Comparison of ENCODE assay signal across 20 cellular contexts in the genomic region with DNA sequence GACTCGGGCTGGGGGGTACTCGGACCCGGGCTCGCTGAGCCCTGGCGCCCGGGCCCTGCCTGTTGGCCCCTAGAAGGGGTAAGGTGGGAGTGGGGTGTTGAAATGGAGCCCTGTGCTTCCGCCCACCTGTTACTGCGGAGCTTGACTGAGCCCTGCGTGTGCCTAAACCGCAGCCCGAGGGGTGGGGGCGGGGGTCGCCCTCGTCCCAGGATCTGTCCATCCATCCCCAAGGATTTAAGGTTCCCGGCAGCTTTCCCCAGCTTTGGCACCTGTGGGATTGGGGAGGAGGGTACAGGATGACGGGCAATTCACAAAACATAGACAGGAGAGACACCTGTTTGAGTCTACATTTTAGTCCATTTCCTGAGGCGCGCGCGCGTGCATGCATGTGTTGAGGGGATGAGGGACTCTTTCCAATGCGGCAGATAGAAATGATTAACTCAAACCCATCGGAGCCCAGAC. TPM values are rescaled to one million over a fixed set of nuclear protein-coding genes. Genes with fewer than 3 reads are reported as not detected.
DNase-seq lines count a peak whose midpoint lies in the region; ATAC-seq, FAIRE-seq and TF ChIP-seq lines count a peak whose summit lies in the region.
"Had no signal": no experiment of that assay in that cellular context is flagged by ENCODE, and none has a peak within 500 bp of the region (broad histone marks: within the 10 kb centered on the region; RNA-seq: fewer than 3 reads in every experiment).

No MANE protein-coding gene starts in this region.

- no peaks in the 10 kb centered on the region for H3K36me3 Mint-ChIP-seq in activated CD4-positive, alpha-beta memory T cell treated with anti-CD3 and anti-CD28 coated beads, Interleukin-2, amount 10 ng/mL, durations not matched to agents 7 days and 5 days (ENCODE audit: low read depth)
- H3K36me3 Mint-ChIP-seq: activated naive CD4-positive, alpha-beta T cell treated with anti-CD3 and anti-CD28 coated beads, Interleukin-2, amount 50 U/mL, for 24 hours; memory B cell; stimulated activated effector memory CD8-positive, alpha-beta T cell treated with anti-CD3 and anti-CD28 coated beads, Interleukin-12 subunit alpha, Interleukin-12 subunit beta, amount 100 ng/mL, for 72 hours had no signal

- CTCF ChIA-PET in A549 (lab: Yijun Ruan, JAX), result interaction anchor here (0.8 kb wide), 1 partner anchor 11 kb away, joined by 4 read pairs; no protein-coding TSS in a partner anchor
- CTCF ChIA-PET in activated CD4-positive, alpha-beta memory T cell treated with anti-CD3 and anti-CD28 coated beads, Interleukin-2, amount 10 ng/mL, durations not matched to agents 7 days and 5 days (lab: Charles Lee), result no interaction called here

- no peak for TF ChIP-seq POLR2A in A549 (IDR thresholded peaks at IDR 0.05; ENCODE audit: low read length)

- peaks cover 23% of the 10 kb centered on the region for H3K27me3 Mint-ChIP-seq in activated CD4-positive, alpha-beta memory T cell treated with anti-CD3 and anti-CD28 coated beads, Interleukin-2, amount 10 ng/mL, durations not matched to agents 7 days and 5 days

- H3K4me1 Mint-ChIP-seq in activated CD4-positive, alpha-beta memory T cell treated with anti-CD3 and anti-CD28 coated beads, Interleukin-2, amount 10 ng/mL, durations not matched to agents 7 days and 5 days, result no peaks in the 10 kb centered on the region
- H3K4me1 Mint-ChIP-seq: activated naive CD4-positive, alpha-beta T cell treated with anti-CD3 and anti-CD28 coated beads, Interleukin-2, amount 50 U/mL, for 24 hours; memory B cell; stimulated activated effector memory CD8-positive, alpha-beta T cell treated with anti-CD3 and anti-CD28 coated beads, Interleukin-12 subunit alpha, Interleukin-12 subunit beta, amount 100 ng/mL, for 72 hours had no signal

- H3K27me3 ChIP-seq in HUES48 (ENCODE audit: control insufficient read depth, insufficient read depth, low read length), result peaks cover 20% of the 10 kb centered on the region
- H3K27me3 ChIP-seq: ovary had no signal

- no peak for FAIRE-seq in A549 (lab: Jason Lieb, UNC)
- FAIRE-seq: G401.6, GM12891, small intestine had no signal

- H3K4me2 ChIP-seq in A549, result peak overlapping the region; percentile 75

- no peak overlapping the region for H3K4me3 Mint-ChIP-seq in activated CD4-positive, alpha-beta memory T cell treated with anti-CD3 and anti-CD28 coated beads, Interleukin-2, amount 10 ng/mL, durations not matched to agents 7 days and 5 days
- H3K4me3 Mint-ChIP-seq: activated naive CD4-positive, alpha-beta T cell treated with anti-CD3 and anti-CD28 coated beads, Interleukin-2, amount 50 U/mL, for 24 hours; memory B cell; stimulated activated effector memory CD8-positive, alpha-beta T cell treated with anti-CD3 and anti-CD28 coated beads, Interleukin-12 subunit alpha, Interleukin-12 subunit beta, amount 100 ng/mL, for 72 hours; T-helper 1 cell treated with Interleukin-12 subunit alpha and Interleukin-12 subunit beta and Interleukin-4 antibody, amounts not matched to agents 30 μg/mL and 1 μg/mL, for 36 hours had no signal

- no peak for TF ChIP-seq EP300 in A549 (IDR thresholded peaks at IDR 0.05)

- no peak for TF ChIP-seq RAD21 in A549 (conservative IDR thresholded peaks at IDR 0.05 in 1 of 2, IDR thresholded peaks at IDR 0.05 in 1 of 2)

- H3K27ac ChIP-seq in A549 (peak overlapping the region in 1 of 2 experiments; percentile 53; a peak in 2 of 6 replicates), HUES48 (ENCODE audit: low read depth, low read length) (no peak overlapping the region), mesodermal cell (ENCODE audit: low read depth, low read length, severe bottlenecking) (no peak overlapping the region)
- H3K27ac ChIP-seq: ovary, upper lobe of left lung had no signal

- H3K36me3 ChIP-seq in HUES48 (ENCODE audit: control insufficient read depth, insufficient read depth, low read length), result peaks cover 3% of the 10 kb centered on the region; the same call in 1 of the 2 replicates
- no peaks in the 10 kb centered on the region for H3K36me3 ChIP-seq in mesodermal cell (ENCODE audit: control insufficient read depth, insufficient read depth, low read length)
- H3K36me3 ChIP-seq: ovary, upper lobe of left lung had no signal

- no peak overlapping the region for H3K9ac ChIP-seq in HUES48 (ENCODE audit: low read depth, low read length)

- H3K4me3 ChIP-seq in A549, result peak overlapping the region; percentile 37; the same call in 2 of the 3 replicates
- peak overlapping the region; percentile 63 for H3K4me3 ChIP-seq in HUES48 (ENCODE audit: low read depth, low read length)
- H3K4me3 ChIP-seq in astrocyte of the spinal cord (ENCODE audit: low read depth, low read length), result peak overlapping the region; percentile 23
- peak overlapping the region; percentile 35 for H3K4me3 ChIP-seq in mesodermal cell (ENCODE audit: extremely low read depth, insufficient read depth, low read length, poor library complexity, severe bottlenecking)
- H3K4me3 ChIP-seq: ovary, upper lobe of left lung had no signal

- no peak overlapping the region for H3K27ac Mint-ChIP-seq in activated CD4-positive, alpha-beta memory T cell treated with anti-CD3 and anti-CD28 coated beads, Interleukin-2, amount 10 ng/mL, durations not matched to agents 7 days and 5 days
- H3K27ac Mint-ChIP-seq: activated naive CD4-positive, alpha-beta T cell treated with anti-CD3 and anti-CD28 coated beads, Interleukin-2, amount 50 U/mL, for 24 hours; memory B cell; stimulated activated effector memory CD8-positive, alpha-beta T cell treated with anti-CD3 and anti-CD28 coated beads, Interleukin-12 subunit alpha, Interleukin-12 subunit beta, amount 100 ng/mL, for 72 hours; T-helper 1 cell treated with Interleukin-12 subunit alpha and Interleukin-12 subunit beta and Interleukin-4 antibody, amounts not matched to agents 30 μg/mL and 1 μg/mL, for 36 hours had no signal

- ATAC-seq in A549, result no peak
- ATAC-seq in HG03378 (IDR thresholded peaks at IDR 0.05; ENCODE audit: unreplicated experiment), result no peak
- ATAC-seq in HG03439 (IDR thresholded peaks at IDR 0.05; ENCODE audit: unreplicated experiment), result no peak
- ATAC-seq: Right ventricle myocardium inferior; stimulated activated effector memory CD8-positive, alpha-beta T cell treated with anti-CD3 and anti-CD28 coated beads, Interleukin-12 subunit alpha, Interleukin-12 subunit beta, amount 100 ng/mL, for 72 hours had no signal

- TF ChIP-seq CTCF in A549 (IDR thresholded peaks at IDR 0.05) (no peak), astrocyte of the spinal cord (IDR thresholded peaks at IDR 0.05; ENCODE audit: low read depth, low read length) (no peak)

- POLR2A ChIA-PET in A549 (lab: Yijun Ruan, JAX), result no interaction called here
- POLR2A ChIA-PET in activated CD4-positive, alpha-beta memory T cell treated with anti-CD3 and anti-CD28 coated beads, Interleukin-2, amount 10 ng/mL, durations not matched to agents 7 days and 5 days (lab: Charles Lee), result no interaction called here

- DNase-seq in A549 (ENCODE audit: low read depth in 1 of 2, low spot score in 1 of 2) (no peak), astrocyte of the spinal cord (ENCODE audit: low read depth, low spot score) (no peak), hepatic stellate cell (ENCODE audit: low spot score) (no peak)
- no peak for DNase-seq in activated CD4-positive, alpha-beta memory T cell treated with anti-CD3 and anti-CD28 coated beads, Interleukin-2, amount 10 ng/mL, durations not matched to agents 7 days and 5 days
- DNase-seq: effector memory CD4-positive, alpha-beta T cell; GOT3; ovary had no signal

- in situ Hi-C loops in astrocyte of the spinal cord (cut with HindIII; ENCODE audit: low sequenced_read_pairs), result no loop called here

- WGBS in A549 (ENCODE audit: missing lambda C conversion rate), result 11% methylated on average over 15 of the region's 23 CpGs
- 0% methylated on average over 1 of the region's 23 CpGs; no CpG with 5 or more reads in 1 of the 2 experiments for WGBS in mesodermal cell (ENCODE audit: insufficient coverage in 2 of 2), 2 experiments

- peaks cover 13% of the 10 kb centered on the region for H3K4me1 ChIP-seq in A549
- peaks cover 24% of the 10 kb centered on the region for H3K4me1 ChIP-seq in HUES48 (ENCODE audit: control insufficient read depth, insufficient read depth, low read length)
- no peaks in the 10 kb centered on the region for H3K4me1 ChIP-seq in mesodermal cell (ENCODE audit: control insufficient read depth, insufficient read depth, low read length, poor library complexity, severe bottlenecking)

- no peaks in the 10 kb centered on the region for H3K9me3 ChIP-seq in A549
- H3K9me3 ChIP-seq in HUES48 (ENCODE audit: control insufficient read depth, insufficient read depth, low read length), result peaks cover 41% of the 10 kb centered on the region
- H3K9me3 ChIP-seq in mesodermal cell (ENCODE audit: control insufficient read depth, low read length), result no peaks in the 10 kb centered on the region
- H3K9me3 ChIP-seq: ovary, upper lobe of left lung had no signal

- H3K9me3 Mint-ChIP-seq in activated CD4-positive, alpha-beta memory T cell treated with anti-CD3 and anti-CD28 coated beads, Interleukin-2, amount 10 ng/mL, durations not matched to agents 7 days and 5 days, result no peaks in the 10 kb centered on the region
- H3K9me3 Mint-ChIP-seq: activated naive CD4-positive, alpha-beta T cell treated with anti-CD3 and anti-CD28 coated beads, Interleukin-2, amount 50 U/mL, for 24 hours; memory B cell; stimulated activated effector memory CD8-positive, alpha-beta T cell treated with anti-CD3 and anti-CD28 coated beads, Interleukin-12 subunit alpha, Interleukin-12 subunit beta, amount 100 ng/mL, for 72 hours; T-helper 1 cell treated with Interleukin-12 subunit alpha and Interleukin-12 subunit beta and Interleukin-4 antibody, amounts not matched to agents 30 μg/mL and 1 μg/mL, for 36 hours had no signal

TF ChIP-seq in A549, 52 proteins besides CTCF, POLR2A, EP300 and RAD21 (continues in another document):
- TF ChIP-seq, protein P1, sequence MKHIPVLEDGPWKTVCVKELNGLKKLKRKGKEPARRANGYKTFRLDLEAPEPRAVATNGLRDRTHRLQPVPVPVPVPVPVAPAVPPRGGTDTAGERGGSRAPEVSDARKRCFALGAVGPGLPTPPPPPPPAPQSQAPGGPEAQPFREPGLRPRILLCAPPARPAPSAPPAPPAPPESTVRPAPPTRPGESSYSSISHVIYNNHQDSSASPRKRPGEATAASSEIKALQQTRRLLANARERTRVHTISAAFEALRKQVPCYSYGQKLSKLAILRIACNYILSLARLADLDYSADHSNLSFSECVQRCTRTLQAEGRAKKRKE (CRISPR knock-in tag; IDR thresholded peaks at IDR 0.05; ENCODE audit: low read depth), result no peak
- TF ChIP-seq HEYL (CRISPR knock-in tag; IDR thresholded peaks at IDR 0.05) (no peak), MAFK (IDR thresholded peaks at IDR 0.05; ENCODE audit: partially characterized antibody) (no peak)

RNA-seq across cellular contexts. Expression of gene GABRQ, which starts 0.8 kb away (rescaled TPM):
- polyA plus RNA-seq in A549 (2011; rRNA removed) (0.50 and 0.54 TPM in 2 replicates), A549 (2017; fragmentation: RNase III; extraction: RNeasy Plus Mini Kit Qiagen cat#74134 plus additional on column Dnase treatment) (0.52 to 0.72 TPM (median 0.70 TPM) in 3 replicates)
- polyA plus RNA-seq in A549 (2012; cell fraction: cytosol; rRNA removed), result 0.28 and 0.40 TPM in 2 replicates
- 0.19 and 0.27 TPM in 2 replicates for polyA plus RNA-seq in A549 (2012; cell fraction: nucleus; rRNA removed)
- polyA minus RNA-seq in A549 (2011; rRNA and poly(A)+ RNA removed), result 0.54 and 0.78 TPM in 2 replicates
- polyA plus RNA-seq in mesodermal cell (2013, experiment 1 of 2), result 0.59 TPM
- polyA plus RNA-seq in mesodermal cell (2013, experiment 2 of 2), result 0.56 TPM
- total RNA-seq in activated CD4-positive, alpha-beta memory T cell treated with anti-CD3 and anti-CD28 coated beads, Interleukin-2, amount 10 ng/mL, durations not matched to agents 7 days and 5 days, result not detected
- total RNA-seq: Right ventricle myocardium inferior, upper lobe of left lung had no signal
